ENCODE assay signal across 8 cellular contexts in genomic region chr10:101693701-101694055, GRCh38. TPM values are rescaled to one million over a fixed set of nuclear protein-coding genes. Genes with fewer than 3 reads are reported as not detected.
DNase-seq lines count a peak whose midpoint lies in the region; TF ChIP-seq lines count a peak whose summit lies in the region.

No MANE protein-coding gene starts in this region.

- peaks cover 11% of the 10 kb centered on the region for H3K36me3 Mint-ChIP-seq in stimulated activated naive CD8-positive, alpha-beta T cell treated with anti-CD3 and anti-CD28 coated beads, Interleukin-15, Interleukin-2, amounts not matched to agents 100 ng/mL and 50 ng/mL, for 24 hours (ENCODE audit: low read depth)

- DNase-seq in activated CD4-positive, alpha-beta T cell treated with anti-CD3 and anti-CD28 coated beads for 48 hours = peak; percentile 30
- no peak for DNase-seq in activated CD4-positive, alpha-beta T cell treated with anti-CD3 and anti-CD28 coated beads, Interleukin-2, amount 50 U/mL, for 4 hours
- DNase-seq in H4 (ENCODE audit: low spot score) (peak; percentile 15), NAMALWA (ENCODE audit: low spot score) (peak; percentile 73), astrocyte of the spinal cord (ENCODE audit: low read depth, low spot score) (peak; percentile 61), inferior parietal cortex (ENCODE audit: extremely low spot score) (peak; percentile 35), OCI-M2 (lab: John Stamatoyannopoulos, UW; ENCODE audit: unreplicated experiment) (no peak)

- H3K4me3 ChIP-seq in astrocyte of the spinal cord (ENCODE audit: low read depth, low read length) = peak overlapping the region; percentile 84

- H3K27ac Mint-ChIP-seq in stimulated activated naive CD8-positive, alpha-beta T cell treated with anti-CD3 and anti-CD28 coated beads, Interleukin-15, Interleukin-2, amounts not matched to agents 100 ng/mL and 50 ng/mL, for 24 hours = peak overlapping the region; percentile 99

- peak overlapping the region; percentile 96 for H3K4me3 Mint-ChIP-seq in stimulated activated naive CD8-positive, alpha-beta T cell treated with anti-CD3 and anti-CD28 coated beads, Interleukin-15, Interleukin-2, amounts not matched to agents 100 ng/mL and 50 ng/mL, for 24 hours

- no peak for TF ChIP-seq CTCF in astrocyte of the spinal cord (IDR thresholded peaks at IDR 0.05; ENCODE audit: low read depth, low read length)

- in situ Hi-C loops in astrocyte of the spinal cord (cut with HindIII; ENCODE audit: low sequenced_read_pairs) = no loop called here

- H3K4me1 Mint-ChIP-seq in stimulated activated naive CD8-positive, alpha-beta T cell treated with anti-CD3 and anti-CD28 coated beads, Interleukin-15, Interleukin-2, amounts not matched to agents 100 ng/mL and 50 ng/mL, for 24 hours (ENCODE audit: low read depth) = peaks cover 53% of the 10 kb centered on the region

- H3K27me3 Mint-ChIP-seq in stimulated activated naive CD8-positive, alpha-beta T cell treated with anti-CD3 and anti-CD28 coated beads, Interleukin-15, Interleukin-2, amounts not matched to agents 100 ng/mL and 50 ng/mL, for 24 hours = no peaks in the 10 kb centered on the region

- no peaks in the 10 kb centered on the region for H3K9me3 Mint-ChIP-seq in stimulated activated naive CD8-positive, alpha-beta T cell treated with anti-CD3 and anti-CD28 coated beads, Interleukin-15, Interleukin-2, amounts not matched to agents 100 ng/mL and 50 ng/mL, for 24 hours

RNA-seq across cellular contexts. Expression of gene FBXW4, which starts 1.3 kb away (rescaled TPM):
- 7.1 and 7.7 TPM in 2 replicates for total RNA-seq in H4 (2014; rRNA removed; shearing (Covaris generic))

Comparison
In these comparisons a context has a peak if more than half of its experiments do, and no peak if none do; other contexts are left out.
1. DNase-seq: peak in activated CD4-positive, alpha-beta T cell treated with anti-CD3 and anti-CD28 coated beads for 48 hours (single experiment), H4 (single experiment), NAMALWA (single experiment), astrocyte of the spinal cord (single experiment) and inferior parietal cortex (single experiment); none in activated CD4-positive, alpha-beta T cell treated with anti-CD3 and anti-CD28 coated beads, Interleukin-2, amount 50 U/mL, for 4 hours (0 of 2) and OCI-M2 (single experiment).